ENCODE assay signal across 7 cellular contexts in genomic region chr1:155744711-155745283, GRCh38. TPM values are rescaled to one million over a fixed set of nuclear protein-coding genes. Genes with fewer than 3 reads are reported as not detected.
DNase-seq lines count a peak whose midpoint lies in the region; ATAC-seq, FAIRE-seq and TF ChIP-seq lines count a peak whose summit lies in the region.

No MANE protein-coding gene starts in this region.

- H3K4me1 ChIP-seq in HEK293 (ENCODE audit: control insufficient read depth, insufficient read depth, low read length) (no peaks in the 10 kb centered on the region), hepatocyte (ENCODE audit: insufficient read depth) (no peaks in the 10 kb centered on the region), small intestine (ENCODE audit: control insufficient read depth in 2 of 2, insufficient read depth in 1 of 2, low read depth in 1 of 2, low read length in 1 of 2) (no peaks in the 10 kb centered on the region)

- H3K36me3 Mint-ChIP-seq in WTC11 = peaks cover 12% of the 10 kb centered on the region; the same call in 1 of the 2 replicates

- H3K27me3 Mint-ChIP-seq in WTC11 (ENCODE audit: low read depth) = no peaks in the 10 kb centered on the region

- peak overlapping the region; percentile 77 for H3K4me2 ChIP-seq in hepatocyte

- CTCF ChIA-PET in HEK293 (lab: Yijun Ruan, JAX) (interaction anchor here (1.3 kb wide), 1 partner anchor 322 kb away, joined by 6 read pairs; no protein-coding TSS in a partner anchor), WTC11 (lab: Charles Lee) (interaction anchor here (0.6 to 1.1 kb wide), 3 partner anchors 16 to 1744 kb away, joined by 3 to 6 read pairs (median 4); no protein-coding TSS in a partner anchor)

- no peaks in the 10 kb centered on the region for H3K79me2 ChIP-seq in hepatocyte

- DNase-seq in WTC11 (ENCODE audit: low spot score) (no peak), hepatocyte (ENCODE audit: low spot score) (no peak), small intestine (no peak), NCI-H1694 treated with DMSO at 0.1 percent for 48 hours (lab: John Stamatoyannopoulos, UW) (no peak)
- DNase-seq in activated CD4-positive, alpha-beta T cell treated with anti-CD3 and anti-CD28 coated beads, Interleukin-2, amount 50 U/mL, for 48 hours = no peak

- H3K36me3 ChIP-seq in HEK293 (ENCODE audit: control insufficient read depth in 2 of 2, insufficient read depth in 1 of 2, low read length in 2 of 2) (peaks cover 0 to 18% of the 10 kb centered on the region in 2 experiments; a peak in 2 of 3 replicates), hepatocyte (replicated peaks; ENCODE audit: insufficient read depth, low read depth) (no peaks in the 10 kb centered on the region), small intestine (ENCODE audit: control insufficient read depth in 2 of 2, insufficient read depth in 2 of 2, low read length in 2 of 2) (no peaks in the 10 kb centered on the region)

- H3K4me3 Mint-ChIP-seq in WTC11 = peak overlapping the region; percentile 91

- ATAC-seq in WTC11 (no peak), GM18858 (IDR thresholded peaks at IDR 0.05; ENCODE audit: unreplicated experiment) (no peak)

- no peaks in the 10 kb centered on the region for H3K9me3 ChIP-seq in HEK293 (ENCODE audit: control insufficient read depth, insufficient read depth, low read depth, low read length)
- H3K9me3 ChIP-seq in hepatocyte (ENCODE audit: low read depth) = no peaks in the 10 kb centered on the region
- no peaks in the 10 kb centered on the region for H3K9me3 ChIP-seq in small intestine (ENCODE audit: control insufficient read depth, low read depth)

- peak overlapping the region; percentile 41; the same call in 1 of the 2 replicates for H3K27ac Mint-ChIP-seq in WTC11

- WGBS in hepatocyte (ENCODE audit: low lambda C conversion rate, missing lambda C conversion rate) = 80% methylated on average over 9 of the region's 9 CpGs
- WGBS in small intestine, 3 donors = 69 to 74% (median 73%) methylated on average over 9 of the region's 9 CpGs

- H3K27ac ChIP-seq in HEK293 (ENCODE audit: extremely low read depth, low read depth, low read length) = peak overlapping the region; percentile 32
- peak overlapping the region; percentile 67 for H3K27ac ChIP-seq in hepatocyte
- H3K27ac ChIP-seq in small intestine (ENCODE audit: low read depth in 1 of 2, low read length in 1 of 2) = peak overlapping the region in 1 of 2 donors; percentile 85

- FAIRE-seq in small intestine (lab: Jason Lieb, UNC) = no peak

- TF ChIP-seq CTCF in HEK293 (tag by site-specific recombination; IDR thresholded peaks at IDR 0.05) (no peak), WTC11 (IDR thresholded peaks at IDR 0.05) (no peak), hepatocyte (IDR thresholded peaks at IDR 0.05; ENCODE audit: poor library complexity) (no peak)

- no peaks in the 10 kb centered on the region for H3K27me3 ChIP-seq in hepatocyte
- H3K27me3 ChIP-seq in small intestine (ENCODE audit: control insufficient read depth in 2 of 2, insufficient read depth in 2 of 2, low read length in 2 of 2) = no peaks in the 10 kb centered on the region

- no peaks in the 10 kb centered on the region for H3K9me2 ChIP-seq in hepatocyte (replicated peaks; ENCODE audit: insufficient read depth)

- no peaks in the 10 kb centered on the region for H3K9me3 Mint-ChIP-seq in WTC11

- no peaks in the 10 kb centered on the region for H3K4me1 Mint-ChIP-seq in WTC11

- H3K4me3 ChIP-seq in HEK293 (ENCODE audit: low read depth, low read length) (peak overlapping the region; percentile 52), hepatocyte (peak overlapping the region; percentile 38), small intestine (ENCODE audit: low read depth in 1 of 2, low read length in 2 of 2) (peak overlapping the region; percentile 49 to 55)

- POLR2A ChIA-PET in HEK293 (lab: Yijun Ruan, JAX) (interaction anchor here (0.9 to 1.2 kb wide), 2 partner anchors 19 to 112 kb away, joined by 3 to 4 read pairs; partner anchors contain the start of gene GON4L), WTC11 (lab: Charles Lee) (no interaction called here)

- H4K20me1 ChIP-seq in hepatocyte (ENCODE audit: insufficient read depth, poor library complexity, severe bottlenecking) = no peaks in the 10 kb centered on the region

- peak overlapping the region; percentile 79 for H2AFZ ChIP-seq in hepatocyte

TF ChIP-seq in HEK293, 187 proteins besides CTCF, POLR2A, EP300 and RAD21:
- TF ChIP-seq ZNF121 (tag by site-specific recombination; IDR thresholded peaks at IDR 0.05) = peak; percentile 70
- TF ChIP-seq YY1 (tag by site-specific recombination; IDR thresholded peaks at IDR 0.05) = no peak
- TF ChIP-seq REPIN1 (tag by site-specific recombination; IDR thresholded peaks at IDR 0.05; ENCODE audit: low read depth) = no peak

TF ChIP-seq in WTC11, 78 proteins besides CTCF, POLR2A, EP300 and RAD21:
- no peak for TF ChIP-seq FOXK1 (CRISPR knock-in tag; IDR thresholded peaks at IDR 0.05)
- TF ChIP-seq OVOL2 (CRISPR knock-in tag; IDR thresholded peaks at IDR 0.05; ENCODE audit: borderline replicate concordance) = no peak

RNA-seq across cellular contexts. Expression of gene DAP3, which starts 55.9 kb away (rescaled TPM):
- total RNA-seq in WTC11 (2021) (107 to 125 TPM (median 109 TPM) in 3 replicates), hepatocyte (90.6 and 115 TPM in 2 replicates)
- polyA plus RNA-seq in hepatocyte (61.5 and 86.9 TPM in 2 replicates), small intestine (10 to 100 TPM; 88.3 to 97.8 (median 94.6) TPM)

RNA-seq across cellular contexts. Expression of gene YY1AP1, which starts 56.2 kb away (rescaled TPM):
- 41.8 to 45.0 TPM (median 41.8 TPM) in 3 replicates for total RNA-seq in WTC11 (2021)
- 43.2 and 55.9 TPM in 2 replicates for total RNA-seq in hepatocyte
- 27.6 and 35.4 TPM in 2 replicates for polyA plus RNA-seq in hepatocyte
- polyA plus RNA-seq in small intestine = 10 to 100 TPM; 29.4 to 35.8 (median 34.6) TPM

Comparison
In these comparisons a context has a peak if more than half of its experiments do, and no peak if none do; other contexts are left out.
1. Of the 8 proteins assayed by ChIP-seq in both HEK293 and WTC11: peak only in HEK293: ZNF121; only in WTC11: none; in both: none; in neither: 7.